In the genomic region with DNA sequence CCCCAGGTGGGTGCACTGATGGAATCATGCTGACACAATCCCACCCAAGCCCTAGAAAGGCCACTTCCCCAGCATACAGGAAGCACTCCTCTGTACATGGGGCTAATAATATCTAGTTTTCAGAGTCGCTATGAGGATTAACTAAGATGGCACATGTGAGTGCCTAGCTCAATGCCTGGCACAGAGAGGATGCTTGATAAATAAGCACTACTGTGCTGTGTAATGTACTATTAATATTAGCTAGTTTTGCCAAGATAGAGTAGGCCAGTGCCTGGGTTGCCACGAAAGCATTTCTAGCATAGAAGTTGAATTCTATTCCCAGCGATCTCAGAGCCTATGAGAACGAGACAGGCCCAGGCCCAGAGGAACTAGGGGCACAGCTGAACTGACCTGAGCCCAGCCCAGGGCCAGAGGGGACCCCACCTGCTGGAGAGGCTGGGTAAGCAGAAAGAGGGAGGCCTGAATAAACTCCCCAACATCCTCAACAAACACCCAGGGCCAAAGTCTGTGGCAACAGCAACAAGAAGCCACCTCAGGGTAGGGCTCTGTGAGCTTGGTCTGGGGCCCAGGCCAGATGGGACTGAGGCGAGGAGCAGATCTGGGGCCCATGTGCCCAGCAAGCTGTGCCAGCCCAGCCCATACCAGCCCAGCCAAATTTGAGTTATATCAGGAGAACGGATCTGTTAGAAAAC, we compare ENCODE assay signal across 1 cellular context.
TF ChIP-seq lines count a peak whose summit lies in the region.

No MANE protein-coding gene starts in this region.

TF ChIP-seq in HepG2, 621 proteins besides CTCF, POLR2A, EP300 and RAD21 (continued from another document and continues in another):
- TF ChIP-seq SALL1 (CRISPR knock-in tag; IDR thresholded peaks at IDR 0.05) (no peak; the same call in 1 of the 2 replicates), BORCS8-MEF2B (CRISPR knock-in tag; IDR thresholded peaks at IDR 0.05) (0 out of 2 replicates have a peak, but pooled peaks have one; percentile 4), PITX1 (CRISPR knock-in tag; IDR thresholded peaks at IDR 0.05) (peak; percentile 39; the same call in 1 of the 2 replicates), ZNF616 (CRISPR knock-in tag; IDR thresholded peaks at IDR 0.05; ENCODE audit: low read depth) (no peak), ZBTB21 (CRISPR knock-in tag; IDR thresholded peaks at IDR 0.05) (no peak), SAP130 (CRISPR knock-in tag; IDR thresholded peaks at IDR 0.05; ENCODE audit: low read depth) (no peak), ESRRA (CRISPR knock-in tag; IDR thresholded peaks at IDR 0.05; ENCODE audit: low read depth) (no peak; the same call in 1 of the 2 replicates), FOXA1 (IDR thresholded peaks at IDR 0.05) (no peak), FOXA1 (CRISPR knock-in tag; IDR thresholded peaks at IDR 0.05) (peak; percentile 72), ZNF251 (CRISPR knock-in tag; IDR thresholded peaks at IDR 0.05) (no peak), ZNF563 (CRISPR knock-in tag; IDR thresholded peaks at IDR 0.05) (no peak), KAT8 (CRISPR knock-in tag; IDR thresholded peaks at IDR 0.05) (no peak), ZNF430 (CRISPR knock-in tag; IDR thresholded peaks at IDR 0.05) (no peak), SIX1 (CRISPR knock-in tag; IDR thresholded peaks at IDR 0.05; ENCODE audit: borderline replicate concordance) (no peak), ZFP36L2 (CRISPR knock-in tag; IDR thresholded peaks at IDR 0.05) (no peak), HDAC1 (CRISPR knock-in tag; IDR thresholded peaks at IDR 0.05) (no peak), ZC3H13 (CRISPR knock-in tag; IDR thresholded peaks at IDR 0.05) (no peak), MYNN (CRISPR knock-in tag; IDR thresholded peaks at IDR 0.05; ENCODE audit: low read depth) (no peak), PHF8 (CRISPR knock-in tag; IDR thresholded peaks at IDR 0.05) (peak; percentile 37; the same call in 1 of the 2 replicates), RAD51 (IDR thresholded peaks at IDR 0.05; ENCODE audit: borderline replicate concordance) (no peak), ZNF138 (CRISPR knock-in tag; IDR thresholded peaks at IDR 0.05; ENCODE audit: low read depth) (no peak), RCOR2 (CRISPR knock-in tag; IDR thresholded peaks at IDR 0.05) (no peak), PCBP1 (IDR thresholded peaks at IDR 0.05; ENCODE audit: borderline replicate concordance, low read depth, low read length) (no peak), NFIC (IDR thresholded peaks at IDR 0.05; ENCODE audit: low read length) (no peak), HNF4G (IDR thresholded peaks at IDR 0.05; ENCODE audit: borderline replicate concordance, low read depth, low read length) (peak; percentile 67; the same call in 1 of the 2 replicates), HNF4G (CRISPR knock-in tag; IDR thresholded peaks at IDR 0.05; ENCODE audit: borderline replicate concordance, low read depth) (no peak), NFRKB (IDR thresholded peaks at IDR 0.05) (no peak), MIER2 (CRISPR knock-in tag; IDR thresholded peaks at IDR 0.05) (no peak), AGO2 (optimal IDR thresholded peaks at IDR 0.05; ENCODE audit: low read depth, low read length) (peak; percentile 25), ATM (IDR thresholded peaks at IDR 0.05; ENCODE audit: borderline replicate concordance) (no peak), MTA1 (CRISPR knock-in tag; IDR thresholded peaks at IDR 0.05; ENCODE audit: borderline replicate concordance) (no peak)
- TF ChIP-seq, protein P1, sequence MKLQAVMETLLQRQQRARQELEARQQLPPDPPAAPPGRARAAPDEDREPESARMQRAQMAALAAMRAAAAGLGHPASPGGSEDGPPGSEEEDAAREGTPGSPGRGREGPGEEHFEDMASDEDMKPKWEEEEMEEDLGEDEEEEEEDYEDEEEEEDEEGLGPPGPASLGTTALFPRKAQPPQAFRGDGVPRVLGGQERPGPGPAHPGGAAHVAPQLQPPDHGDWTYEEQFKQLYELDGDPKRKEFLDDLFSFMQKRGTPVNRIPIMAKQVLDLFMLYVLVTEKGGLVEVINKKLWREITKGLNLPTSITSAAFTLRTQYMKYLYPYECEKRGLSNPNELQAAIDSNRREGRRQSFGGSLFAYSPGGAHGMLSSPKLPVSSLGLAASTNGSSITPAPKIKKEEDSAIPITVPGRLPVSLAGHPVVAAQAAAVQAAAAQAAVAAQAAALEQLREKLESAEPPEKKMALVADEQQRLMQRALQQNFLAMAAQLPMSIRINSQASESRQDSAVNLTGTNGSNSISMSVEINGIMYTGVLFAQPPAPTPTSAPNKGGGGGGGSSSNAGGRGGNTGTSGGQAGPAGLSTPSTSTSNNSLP (IDR thresholded peaks at IDR 0.05; ENCODE audit: low read depth, low read length) = no peak
- TF ChIP-seq, protein P2, sequence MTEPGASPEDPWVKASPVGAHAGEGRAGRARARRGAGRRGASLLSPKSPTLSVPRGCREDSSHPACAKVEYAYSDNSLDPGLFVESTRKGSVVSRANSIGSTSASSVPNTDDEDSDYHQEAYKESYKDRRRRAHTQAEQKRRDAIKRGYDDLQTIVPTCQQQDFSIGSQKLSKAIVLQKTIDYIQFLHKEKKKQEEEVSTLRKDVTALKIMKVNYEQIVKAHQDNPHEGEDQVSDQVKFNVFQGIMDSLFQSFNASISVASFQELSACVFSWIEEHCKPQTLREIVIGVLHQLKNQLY (CRISPR knock-in tag; IDR thresholded peaks at IDR 0.05) = no peak
- TF ChIP-seq, protein P3, sequence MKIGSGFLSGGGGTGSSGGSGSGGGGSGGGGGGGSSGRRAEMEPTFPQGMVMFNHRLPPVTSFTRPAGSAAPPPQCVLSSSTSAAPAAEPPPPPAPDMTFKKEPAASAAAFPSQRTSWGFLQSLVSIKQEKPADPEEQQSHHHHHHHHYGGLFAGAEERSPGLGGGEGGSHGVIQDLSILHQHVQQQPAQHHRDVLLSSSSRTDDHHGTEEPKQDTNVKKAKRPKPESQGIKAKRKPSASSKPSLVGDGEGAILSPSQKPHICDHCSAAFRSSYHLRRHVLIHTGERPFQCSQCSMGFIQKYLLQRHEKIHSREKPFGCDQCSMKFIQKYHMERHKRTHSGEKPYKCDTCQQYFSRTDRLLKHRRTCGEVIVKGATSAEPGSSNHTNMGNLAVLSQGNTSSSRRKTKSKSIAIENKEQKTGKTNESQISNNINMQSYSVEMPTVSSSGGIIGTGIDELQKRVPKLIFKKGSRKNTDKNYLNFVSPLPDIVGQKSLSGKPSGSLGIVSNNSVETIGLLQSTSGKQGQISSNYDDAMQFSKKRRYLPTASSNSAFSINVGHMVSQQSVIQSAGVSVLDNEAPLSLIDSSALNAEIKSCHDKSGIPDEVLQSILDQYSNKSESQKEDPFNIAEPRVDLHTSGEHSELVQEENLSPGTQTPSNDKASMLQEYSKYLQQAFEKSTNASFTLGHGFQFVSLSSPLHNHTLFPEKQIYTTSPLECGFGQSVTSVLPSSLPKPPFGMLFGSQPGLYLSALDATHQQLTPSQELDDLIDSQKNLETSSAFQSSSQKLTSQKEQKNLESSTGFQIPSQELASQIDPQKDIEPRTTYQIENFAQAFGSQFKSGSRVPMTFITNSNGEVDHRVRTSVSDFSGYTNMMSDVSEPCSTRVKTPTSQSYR (CRISPR knock-in tag; IDR thresholded peaks at IDR 0.05; ENCODE audit: borderline replicate concordance) = no peak
- TF ChIP-seq, protein P4, sequence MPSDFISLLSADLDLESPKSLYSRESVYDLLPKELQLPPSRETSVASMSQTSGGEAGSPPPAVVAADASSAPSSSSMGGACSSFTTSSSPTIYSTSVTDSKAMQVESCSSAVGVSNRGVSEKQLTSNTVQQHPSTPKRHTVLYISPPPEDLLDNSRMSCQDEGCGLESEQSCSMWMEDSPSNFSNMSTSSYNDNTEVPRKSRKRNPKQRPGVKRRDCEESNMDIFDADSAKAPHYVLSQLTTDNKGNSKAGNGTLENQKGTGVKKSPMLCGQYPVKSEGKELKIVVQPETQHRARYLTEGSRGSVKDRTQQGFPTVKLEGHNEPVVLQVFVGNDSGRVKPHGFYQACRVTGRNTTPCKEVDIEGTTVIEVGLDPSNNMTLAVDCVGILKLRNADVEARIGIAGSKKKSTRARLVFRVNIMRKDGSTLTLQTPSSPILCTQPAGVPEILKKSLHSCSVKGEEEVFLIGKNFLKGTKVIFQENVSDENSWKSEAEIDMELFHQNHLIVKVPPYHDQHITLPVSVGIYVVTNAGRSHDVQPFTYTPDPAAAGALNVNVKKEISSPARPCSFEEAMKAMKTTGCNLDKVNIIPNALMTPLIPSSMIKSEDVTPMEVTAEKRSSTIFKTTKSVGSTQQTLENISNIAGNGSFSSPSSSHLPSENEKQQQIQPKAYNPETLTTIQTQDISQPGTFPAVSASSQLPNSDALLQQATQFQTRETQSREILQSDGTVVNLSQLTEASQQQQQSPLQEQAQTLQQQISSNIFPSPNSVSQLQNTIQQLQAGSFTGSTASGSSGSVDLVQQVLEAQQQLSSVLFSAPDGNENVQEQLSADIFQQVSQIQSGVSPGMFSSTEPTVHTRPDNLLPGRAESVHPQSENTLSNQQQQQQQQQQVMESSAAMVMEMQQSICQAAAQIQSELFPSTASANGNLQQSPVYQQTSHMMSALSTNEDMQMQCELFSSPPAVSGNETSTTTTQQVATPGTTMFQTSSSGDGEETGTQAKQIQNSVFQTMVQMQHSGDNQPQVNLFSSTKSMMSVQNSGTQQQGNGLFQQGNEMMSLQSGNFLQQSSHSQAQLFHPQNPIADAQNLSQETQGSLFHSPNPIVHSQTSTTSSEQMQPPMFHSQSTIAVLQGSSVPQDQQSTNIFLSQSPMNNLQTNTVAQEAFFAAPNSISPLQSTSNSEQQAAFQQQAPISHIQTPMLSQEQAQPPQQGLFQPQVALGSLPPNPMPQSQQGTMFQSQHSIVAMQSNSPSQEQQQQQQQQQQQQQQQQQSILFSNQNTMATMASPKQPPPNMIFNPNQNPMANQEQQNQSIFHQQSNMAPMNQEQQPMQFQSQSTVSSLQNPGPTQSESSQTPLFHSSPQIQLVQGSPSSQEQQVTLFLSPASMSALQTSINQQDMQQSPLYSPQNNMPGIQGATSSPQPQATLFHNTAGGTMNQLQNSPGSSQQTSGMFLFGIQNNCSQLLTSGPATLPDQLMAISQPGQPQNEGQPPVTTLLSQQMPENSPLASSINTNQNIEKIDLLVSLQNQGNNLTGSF (CRISPR knock-in tag; IDR thresholded peaks at IDR 0.05) = no peak
- TF ChIP-seq, protein P5, sequence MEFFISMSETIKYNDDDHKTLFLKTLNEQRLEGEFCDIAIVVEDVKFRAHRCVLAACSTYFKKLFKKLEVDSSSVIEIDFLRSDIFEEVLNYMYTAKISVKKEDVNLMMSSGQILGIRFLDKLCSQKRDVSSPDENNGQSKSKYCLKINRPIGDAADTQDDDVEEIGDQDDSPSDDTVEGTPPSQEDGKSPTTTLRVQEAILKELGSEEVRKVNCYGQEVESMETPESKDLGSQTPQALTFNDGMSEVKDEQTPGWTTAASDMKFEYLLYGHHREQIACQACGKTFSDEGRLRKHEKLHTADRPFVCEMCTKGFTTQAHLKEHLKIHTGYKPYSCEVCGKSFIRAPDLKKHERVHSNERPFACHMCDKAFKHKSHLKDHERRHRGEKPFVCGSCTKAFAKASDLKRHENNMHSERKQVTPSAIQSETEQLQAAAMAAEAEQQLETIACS (CRISPR knock-in tag; IDR thresholded peaks at IDR 0.05) = no peak
- TF ChIP-seq, protein P6, sequence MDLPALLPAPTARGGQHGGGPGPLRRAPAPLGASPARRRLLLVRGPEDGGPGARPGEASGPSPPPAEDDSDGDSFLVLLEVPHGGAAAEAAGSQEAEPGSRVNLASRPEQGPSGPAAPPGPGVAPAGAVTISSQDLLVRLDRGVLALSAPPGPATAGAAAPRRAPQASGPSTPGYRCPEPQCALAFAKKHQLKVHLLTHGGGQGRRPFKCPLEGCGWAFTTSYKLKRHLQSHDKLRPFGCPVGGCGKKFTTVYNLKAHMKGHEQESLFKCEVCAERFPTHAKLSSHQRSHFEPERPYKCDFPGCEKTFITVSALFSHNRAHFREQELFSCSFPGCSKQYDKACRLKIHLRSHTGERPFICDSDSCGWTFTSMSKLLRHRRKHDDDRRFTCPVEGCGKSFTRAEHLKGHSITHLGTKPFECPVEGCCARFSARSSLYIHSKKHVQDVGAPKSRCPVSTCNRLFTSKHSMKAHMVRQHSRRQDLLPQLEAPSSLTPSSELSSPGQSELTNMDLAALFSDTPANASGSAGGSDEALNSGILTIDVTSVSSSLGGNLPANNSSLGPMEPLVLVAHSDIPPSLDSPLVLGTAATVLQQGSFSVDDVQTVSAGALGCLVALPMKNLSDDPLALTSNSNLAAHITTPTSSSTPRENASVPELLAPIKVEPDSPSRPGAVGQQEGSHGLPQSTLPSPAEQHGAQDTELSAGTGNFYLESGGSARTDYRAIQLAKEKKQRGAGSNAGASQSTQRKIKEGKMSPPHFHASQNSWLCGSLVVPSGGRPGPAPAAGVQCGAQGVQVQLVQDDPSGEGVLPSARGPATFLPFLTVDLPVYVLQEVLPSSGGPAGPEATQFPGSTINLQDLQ (CRISPR knock-in tag; IDR thresholded peaks at IDR 0.05) = no peak
- TF ChIP-seq, protein P7, sequence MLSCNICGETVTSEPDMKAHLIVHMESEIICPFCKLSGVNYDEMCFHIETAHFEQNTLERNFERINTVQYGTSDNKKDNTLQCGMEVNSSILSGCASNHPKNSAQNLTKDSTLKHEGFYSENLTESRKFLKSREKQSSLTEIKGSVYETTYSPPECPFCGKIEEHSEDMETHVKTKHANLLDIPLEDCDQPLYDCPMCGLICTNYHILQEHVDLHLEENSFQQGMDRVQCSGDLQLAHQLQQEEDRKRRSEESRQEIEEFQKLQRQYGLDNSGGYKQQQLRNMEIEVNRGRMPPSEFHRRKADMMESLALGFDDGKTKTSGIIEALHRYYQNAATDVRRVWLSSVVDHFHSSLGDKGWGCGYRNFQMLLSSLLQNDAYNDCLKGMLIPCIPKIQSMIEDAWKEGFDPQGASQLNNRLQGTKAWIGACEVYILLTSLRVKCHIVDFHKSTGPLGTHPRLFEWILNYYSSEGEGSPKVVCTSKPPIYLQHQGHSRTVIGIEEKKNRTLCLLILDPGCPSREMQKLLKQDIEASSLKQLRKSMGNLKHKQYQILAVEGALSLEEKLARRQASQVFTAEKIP (CRISPR knock-in tag; IDR thresholded peaks at IDR 0.05; ENCODE audit: borderline replicate concordance) = no peak
- TF ChIP-seq, protein P8, sequence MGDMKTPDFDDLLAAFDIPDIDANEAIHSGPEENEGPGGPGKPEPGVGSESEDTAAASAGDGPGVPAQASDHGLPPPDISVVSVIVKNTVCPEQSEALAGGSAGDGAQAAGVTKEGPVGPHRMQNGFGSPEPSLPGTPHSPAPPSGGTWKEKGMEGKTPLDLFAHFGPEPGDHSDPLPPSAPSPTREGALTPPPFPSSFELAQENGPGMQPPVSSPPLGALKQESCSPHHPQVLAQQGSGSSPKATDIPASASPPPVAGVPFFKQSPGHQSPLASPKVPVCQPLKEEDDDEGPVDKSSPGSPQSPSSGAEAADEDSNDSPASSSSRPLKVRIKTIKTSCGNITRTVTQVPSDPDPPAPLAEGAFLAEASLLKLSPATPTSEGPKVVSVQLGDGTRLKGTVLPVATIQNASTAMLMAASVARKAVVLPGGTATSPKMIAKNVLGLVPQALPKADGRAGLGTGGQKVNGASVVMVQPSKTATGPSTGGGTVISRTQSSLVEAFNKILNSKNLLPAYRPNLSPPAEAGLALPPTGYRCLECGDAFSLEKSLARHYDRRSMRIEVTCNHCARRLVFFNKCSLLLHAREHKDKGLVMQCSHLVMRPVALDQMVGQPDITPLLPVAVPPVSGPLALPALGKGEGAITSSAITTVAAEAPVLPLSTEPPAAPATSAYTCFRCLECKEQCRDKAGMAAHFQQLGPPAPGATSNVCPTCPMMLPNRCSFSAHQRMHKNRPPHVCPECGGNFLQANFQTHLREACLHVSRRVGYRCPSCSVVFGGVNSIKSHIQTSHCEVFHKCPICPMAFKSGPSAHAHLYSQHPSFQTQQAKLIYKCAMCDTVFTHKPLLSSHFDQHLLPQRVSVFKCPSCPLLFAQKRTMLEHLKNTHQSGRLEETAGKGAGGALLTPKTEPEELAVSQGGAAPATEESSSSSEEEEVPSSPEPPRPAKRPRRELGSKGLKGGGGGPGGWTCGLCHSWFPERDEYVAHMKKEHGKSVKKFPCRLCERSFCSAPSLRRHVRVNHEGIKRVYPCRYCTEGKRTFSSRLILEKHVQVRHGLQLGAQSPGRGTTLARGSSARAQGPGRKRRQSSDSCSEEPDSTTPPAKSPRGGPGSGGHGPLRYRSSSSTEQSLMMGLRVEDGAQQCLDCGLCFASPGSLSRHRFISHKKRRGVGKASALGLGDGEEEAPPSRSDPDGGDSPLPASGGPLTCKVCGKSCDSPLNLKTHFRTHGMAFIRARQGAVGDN (CRISPR knock-in tag; IDR thresholded peaks at IDR 0.05) = peak; percentile 76
